Comparison of ENCODE assay signal across 19 cellular contexts in genomic region chr5:79984363-79984762, GRCh38. TPM values are rescaled to one million over a fixed set of nuclear protein-coding genes. Genes with fewer than 3 reads are reported as not detected.
"Had no signal": no experiment of that assay in that cellular context is flagged by ENCODE, and none has a peak within 500 bp of the region (broad histone marks: within the 10 kb centered on the region; RNA-seq: fewer than 3 reads in every experiment).

No MANE protein-coding gene starts in this region.

- H3K4me3 ChIP-seq: ascending aorta, colonic mucosa, lower lobe of right lung, right lobe of liver, upper lobe of right lung had no signal

- H3K4me1 Mint-ChIP-seq: central memory CD8-positive, alpha-beta T cell; endodermal cell; nephron had no signal

- H3K27ac Mint-ChIP-seq: endodermal cell, nephron, WTC11 had no signal

- H3K9me3 ChIP-seq: ascending aorta, colonic mucosa, lower lobe of right lung, right lobe of liver, upper lobe of right lung had no signal

- H3K27me3 ChIP-seq: ascending aorta, colonic mucosa, right lobe of liver, upper lobe of right lung had no signal

- H3K9me3 Mint-ChIP-seq: activated T-cell treated with anti-CD3 and anti-CD28 coated beads, Interleukin-2, amount 50 U/mL, for 4 hours; central memory CD8-positive, alpha-beta T cell; endodermal cell; nephron; WTC11 had no signal

- H3K4me3 Mint-ChIP-seq: activated T-cell treated with anti-CD3 and anti-CD28 coated beads, Interleukin-2, amount 50 U/mL, for 4 hours; central memory CD8-positive, alpha-beta T cell; endodermal cell; nephron; WTC11 had no signal

- H3K4me1 ChIP-seq: ascending aorta, colonic mucosa, lower lobe of right lung, parathyroid adenoma, right lobe of liver, upper lobe of right lung had no signal

- DNase-seq: activated CD4-positive, alpha-beta T cell treated with anti-CD3 and anti-CD28 coated beads for 4 hours; activated gamma-delta T cell treated with Interleukin-2 at 50 U/mL for 16 hours; activated T-cell treated with anti-CD3 and anti-CD28 coated beads, Interleukin-2, amount 50 U/mL, for 4 hours; colonic mucosa; endodermal cell; foreskin fibroblast; hippocampal formation; left colon; lower lobe of right lung; right lobe of liver; small intestine; stimulated activated CD4-positive, alpha-beta T cell treated with anti-CD3 and anti-CD28 coated beads, Interleukin-4, amount 100 ng/mL, for 1 hour; upper lobe of right lung had no signal

- ATAC-seq: activated T-cell treated with anti-CD3 and anti-CD28 coated beads, Interleukin-2, amount 50 U/mL, for 4 hours; left colon; lower lobe of right lung; upper lobe of right lung; WTC11 had no signal

- H3K27ac ChIP-seq: ascending aorta, colonic mucosa, epithelial cell of prostate, lower lobe of right lung, parathyroid adenoma, right lobe of liver, upper lobe of right lung had no signal

- H3K27me3 Mint-ChIP-seq: central memory CD8-positive, alpha-beta T cell had no signal

RNA-seq across cellular contexts. Expression of gene THBS4, which starts 50.8 kb away (rescaled TPM):
- total RNA-seq: ascending aorta had no signal
